In the genomic region with DNA sequence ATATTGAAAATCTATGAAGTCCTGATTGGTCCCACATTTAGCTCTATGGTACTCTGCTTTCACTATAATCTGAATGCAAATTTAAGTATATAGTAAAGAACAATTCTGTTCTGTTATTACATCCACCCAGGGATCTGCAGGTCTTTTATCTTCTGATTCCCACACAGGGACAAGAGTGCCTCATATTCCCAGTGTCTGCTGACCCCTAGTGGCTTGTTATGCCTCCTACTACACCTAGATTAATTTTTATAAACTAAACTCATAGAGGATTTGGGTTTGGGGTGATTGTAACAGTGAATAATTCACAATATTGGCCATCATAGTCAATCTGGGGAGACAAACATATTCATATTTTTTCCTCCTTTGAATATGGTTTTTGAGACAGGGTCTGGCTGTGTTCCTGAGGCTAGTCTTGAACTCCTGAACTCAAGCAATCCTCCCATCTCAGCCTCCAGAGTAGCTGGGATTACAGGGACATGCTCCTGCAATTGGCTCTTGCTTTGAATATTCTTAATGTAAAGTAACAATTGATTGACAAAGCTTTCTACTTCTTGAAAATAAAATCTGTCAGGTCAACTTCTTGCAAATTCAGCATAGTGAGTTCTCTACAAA, we compare ENCODE assay signal across 8 cellular contexts.
DNase-seq lines count a peak whose midpoint lies in the region; ATAC-seq, FAIRE-seq and TF ChIP-seq lines count a peak whose summit lies in the region.

No MANE protein-coding gene starts in this region.

- BruUV-seq in GM12878 (replicated peaks; lab: Mats Ljungman, UMichigan), result no TSS peak

- SMC1A ChIA-PET in GM12878 (lab: Charles Lee; ENCODE audit: uncharacterized antibody, unreplicated experiment), result interaction anchor here (0.8 to 4.2 kb wide), 15 partner anchors 8 to 620 kb away, joined by 3 to 23 read pairs (median 3); a partner anchor contains a TSS

- H3K27ac Mint-ChIP-seq in activated CD4-positive, alpha-beta T cell treated with anti-CD3 and anti-CD28 coated beads, Interleukin-2, amount 10 ng/mL, durations not matched to agents 24 days and 14 days, result no peak overlapping the region

- H3K79me2 ChIP-seq in GM12878 (ENCODE audit: control insufficient read depth, insufficient read depth, low read length), result no peaks in the 10 kb centered on the region

- TF ChIP-seq CTCF in GM12878 (IDR thresholded peaks at IDR 0.05 in 2 of 3, conservative IDR thresholded peaks at IDR 0.05 in 1 of 3; ENCODE audit: control insufficient read depth in 2 of 3, extremely low read depth in 1 of 3, insufficient read depth in 1 of 3, low read depth in 3 of 3, low read length in 3 of 3) (peak; percentile 66 to 89 (median 69)), lower leg skin (IDR thresholded peaks at IDR 0.05) (no peak)

- intact Hi-C loops in GM12878 (cut with micrococcal nuclease; ENCODE audit: unreplicated experiment), result loop anchor here (1.0 to 10.0 kb wide), 7 partner anchors 153 to 1283 kb away; no protein-coding TSS in a partner anchor
- intact Hi-C loops in lower leg skin (cut with DNase I; ENCODE audit: low total_unique reads), result no loop called here
- intact Hi-C loops in activated CD4-positive, alpha-beta T cell treated with anti-CD3 and anti-CD28 coated beads, Interleukin-2, amount 10 ng/mL, durations not matched to agents 24 days and 14 days (cut with micrococcal nuclease), result loop anchor here (10.0 kb wide), 1 partner anchor 1280 kb away; no protein-coding TSS in a partner anchor

- POLR2A ChIA-PET in GM12878 (lab: Charles Lee), result no interaction called here

- H3K27me3 ChIP-seq in GM12878 (replicated peaks in 1 of 2; ENCODE audit: control insufficient read depth in 2 of 2, insufficient read depth in 2 of 2, low read length in 1 of 2), result no peaks in the 10 kb centered on the region

- in situ Hi-C loops in GM12878 (cut with MboI), result loop anchor here (5.0 to 25.0 kb wide), 3 partner anchors 283 to 1293 kb away; a partner anchor contains a TSS

- H3K9me3 ChIP-seq in GM12878 (replicated peaks; ENCODE audit: control insufficient read depth, insufficient read depth, low read length), result no peaks in the 10 kb centered on the region

- H3K4me1 Mint-ChIP-seq in activated CD4-positive, alpha-beta T cell treated with anti-CD3 and anti-CD28 coated beads, Interleukin-2, amount 10 ng/mL, durations not matched to agents 24 days and 14 days, result no peaks in the 10 kb centered on the region

- no peak for FAIRE-seq in GM12878 (lab: Jason Lieb, UNC)

- no peaks in the 10 kb centered on the region for H3K36me3 ChIP-seq in GM12878 (ENCODE audit: control insufficient read depth in 2 of 2, insufficient read depth in 2 of 2, low read length in 1 of 2)

- H3K9ac ChIP-seq in GM12878 (ENCODE audit: control insufficient read depth, insufficient read depth, low read length), result no peak overlapping the region

- H3K27me3 Mint-ChIP-seq in activated CD4-positive, alpha-beta T cell treated with anti-CD3 and anti-CD28 coated beads, Interleukin-2, amount 10 ng/mL, durations not matched to agents 24 days and 14 days, result no peaks in the 10 kb centered on the region

- H3K9me3 Mint-ChIP-seq in activated CD4-positive, alpha-beta T cell treated with anti-CD3 and anti-CD28 coated beads, Interleukin-2, amount 10 ng/mL, durations not matched to agents 24 days and 14 days, result no peaks in the 10 kb centered on the region

- peaks cover 14% of the 10 kb centered on the region for H3K4me1 ChIP-seq in GM12878 (ENCODE audit: control insufficient read depth, insufficient read depth, low read length)

- H3K4me2 ChIP-seq in GM12878 (ENCODE audit: control insufficient read depth, insufficient read depth), result no peak overlapping the region

- TF ChIP-seq POLR2A in GM12878 (IDR thresholded peaks at IDR 0.05; ENCODE audit: low read depth, low read length) (no peak), lower leg skin (IDR thresholded peaks at IDR 0.05) (no peak)

- H3K4me3 ChIP-seq in GM12878 (no peak overlapping the region), lower leg skin (ENCODE audit: low read depth, poor library complexity, severe bottlenecking) (no peak overlapping the region)

- H3K27ac ChIP-seq in GM12878 (ENCODE audit: control insufficient read depth, insufficient read depth), result no peak overlapping the region

- no peaks in the 10 kb centered on the region for H3K36me3 Mint-ChIP-seq in activated CD4-positive, alpha-beta T cell treated with anti-CD3 and anti-CD28 coated beads, Interleukin-2, amount 10 ng/mL, durations not matched to agents 24 days and 14 days (ENCODE audit: low read depth)

- ATAC-seq in GM19351 (IDR thresholded peaks at IDR 0.05; ENCODE audit: unreplicated experiment) (peak; percentile 77), HG03196 (IDR thresholded peaks at IDR 0.05; ENCODE audit: unreplicated experiment) (peak; percentile 63), GM12878 (peak; percentile 85)

- H3K4me3 Mint-ChIP-seq in activated CD4-positive, alpha-beta T cell treated with anti-CD3 and anti-CD28 coated beads, Interleukin-2, amount 10 ng/mL, durations not matched to agents 24 days and 14 days, result no peak overlapping the region

- DNase-seq in DMS153 (lab: John Stamatoyannopoulos, UW) (peak; percentile 9), NCI-H2196 treated with DMSO at 0.1 percent for 48 hours (lab: John Stamatoyannopoulos, UW; ENCODE audit: unreplicated experiment) (peak; percentile 25), GM12878 (ENCODE audit: low read depth, low spot score) (peak; percentile 45), kidney glomerular epithelial cell (lab: John Stamatoyannopoulos, UW) (peak; percentile 70), lower leg skin (ENCODE audit: low spot score in 2 of 2) (no peak)
- DNase-seq in activated CD4-positive, alpha-beta T cell treated with anti-CD3 and anti-CD28 coated beads, Interleukin-2, amount 10 ng/mL, durations not matched to agents 24 days and 14 days, result no peak

- peak; percentile 98 for TF ChIP-seq RAD21 in GM12878 (IDR thresholded peaks at IDR 0.05; ENCODE audit: insufficient read depth, low read depth, low read length)

- CTCF ChIA-PET in GM12878 (lab: Yijun Ruan, JAX), result interaction anchor here (0.7 to 3.4 kb wide), 35 partner anchors 8 to 631 kb away, joined by 3 to 27 read pairs (median 4); a partner anchor contains a TSS

- RAD21 ChIA-PET in GM12878 (lab: Charles Lee; ENCODE audit: unreplicated experiment), result interaction anchor here (0.8 to 4.0 kb wide), 5 partner anchors 153 to 619 kb away, joined by 3 to 20 read pairs (median 4); a partner anchor contains a TSS

- H2AFZ ChIP-seq in GM12878 (ENCODE audit: control insufficient read depth, low read depth, low read length), result no peak overlapping the region

- H4K20me1 ChIP-seq in GM12878 (ENCODE audit: control insufficient read depth, insufficient read depth), result no peaks in the 10 kb centered on the region

- no peak for TF ChIP-seq EP300 in GM12878 (IDR thresholded peaks at IDR 0.05; ENCODE audit: borderline replicate concordance in 1 of 2, control insufficient read depth in 1 of 2, low read depth in 2 of 2, low read length in 2 of 2)

TF ChIP-seq in GM12878, 131 proteins besides CTCF, POLR2A, EP300 and RAD21:
- TF ChIP-seq SMC3 (IDR thresholded peaks at IDR 0.05; ENCODE audit: borderline replicate concordance, low read length) (peak; percentile 81), MYC (IDR thresholded peaks at IDR 0.05; ENCODE audit: insufficient read depth, insufficient read length, insufficient replicate concordance, low read length, severe bottlenecking) (no peak), YY1 (IDR thresholded peaks at IDR 0.05; ENCODE audit: low read depth, low read length) (0 out of 2 replicates have a peak, but pooled peaks have one; percentile 32)

Comparison
In these comparisons a context has a peak if more than half of its experiments do, and no peak if none do; other contexts are left out.
1. DNase-seq: peak in DMS153 (single experiment), NCI-H2196 treated with DMSO at 0.1 percent for 48 hours (single experiment), GM12878 (single experiment) and kidney glomerular epithelial cell (single experiment); none in lower leg skin (0 of 2) and activated CD4-positive, alpha-beta T cell treated with anti-CD3 and anti-CD28 coated beads, Interleukin-2, amount 10 ng/mL, durations not matched to agents 24 days and 14 days (single experiment).
2. CTCF ChIP-seq: peak in GM12878 (3 of 3); none in lower leg skin (0 of 3).
3. Peak in every context shown above with its lines, with median percentiles within 50 percentile points of each other: ATAC-seq.